1 cellular context compared by ENCODE assay signal in genomic region chr14:24299255-24300191, GRCh38.
TF ChIP-seq lines count a peak whose summit lies in the region.

TSS of gene DHRS1 (minus strand) at chr14:24299780. CDS start at chr14:24299106, 674 bp downstream.
A gene with protein sequence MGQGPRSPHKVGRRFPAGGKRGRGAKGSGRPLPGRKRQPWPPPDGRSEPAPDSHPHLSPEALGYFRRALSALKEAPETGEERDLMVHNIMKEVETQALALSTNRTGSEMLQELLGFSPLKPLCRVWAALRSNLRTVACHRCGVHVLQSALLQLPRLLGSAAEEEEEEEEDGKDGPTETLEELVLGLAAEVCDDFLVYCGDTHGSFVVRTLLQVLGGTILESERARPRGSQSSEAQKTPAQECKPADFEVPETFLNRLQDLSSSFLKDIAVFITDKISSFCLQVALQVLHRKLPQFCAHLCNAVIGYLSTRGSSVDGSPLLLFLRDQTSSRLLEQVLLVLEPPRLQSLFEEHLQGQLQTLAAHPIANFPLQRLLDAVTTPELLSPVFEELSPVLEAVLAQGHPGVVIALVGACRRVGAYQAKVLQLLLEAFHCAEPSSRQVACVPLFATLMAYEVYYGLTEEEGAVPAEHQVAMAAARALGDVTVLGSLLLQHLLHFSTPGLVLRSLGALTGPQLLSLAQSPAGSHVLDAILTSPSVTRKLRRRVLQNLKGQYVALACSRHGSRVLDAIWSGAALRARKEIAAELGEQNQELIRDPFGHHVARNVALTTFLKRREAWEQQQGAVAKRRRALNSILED (plus strand): TSS chr14:24299850. CDS start chr14:24299955, 105 bp downstream.

TF ChIP-seq in GM12878, 131 proteins besides CTCF, POLR2A, EP300 and RAD21 (continued from another document):
- TF ChIP-seq, protein P1, sequence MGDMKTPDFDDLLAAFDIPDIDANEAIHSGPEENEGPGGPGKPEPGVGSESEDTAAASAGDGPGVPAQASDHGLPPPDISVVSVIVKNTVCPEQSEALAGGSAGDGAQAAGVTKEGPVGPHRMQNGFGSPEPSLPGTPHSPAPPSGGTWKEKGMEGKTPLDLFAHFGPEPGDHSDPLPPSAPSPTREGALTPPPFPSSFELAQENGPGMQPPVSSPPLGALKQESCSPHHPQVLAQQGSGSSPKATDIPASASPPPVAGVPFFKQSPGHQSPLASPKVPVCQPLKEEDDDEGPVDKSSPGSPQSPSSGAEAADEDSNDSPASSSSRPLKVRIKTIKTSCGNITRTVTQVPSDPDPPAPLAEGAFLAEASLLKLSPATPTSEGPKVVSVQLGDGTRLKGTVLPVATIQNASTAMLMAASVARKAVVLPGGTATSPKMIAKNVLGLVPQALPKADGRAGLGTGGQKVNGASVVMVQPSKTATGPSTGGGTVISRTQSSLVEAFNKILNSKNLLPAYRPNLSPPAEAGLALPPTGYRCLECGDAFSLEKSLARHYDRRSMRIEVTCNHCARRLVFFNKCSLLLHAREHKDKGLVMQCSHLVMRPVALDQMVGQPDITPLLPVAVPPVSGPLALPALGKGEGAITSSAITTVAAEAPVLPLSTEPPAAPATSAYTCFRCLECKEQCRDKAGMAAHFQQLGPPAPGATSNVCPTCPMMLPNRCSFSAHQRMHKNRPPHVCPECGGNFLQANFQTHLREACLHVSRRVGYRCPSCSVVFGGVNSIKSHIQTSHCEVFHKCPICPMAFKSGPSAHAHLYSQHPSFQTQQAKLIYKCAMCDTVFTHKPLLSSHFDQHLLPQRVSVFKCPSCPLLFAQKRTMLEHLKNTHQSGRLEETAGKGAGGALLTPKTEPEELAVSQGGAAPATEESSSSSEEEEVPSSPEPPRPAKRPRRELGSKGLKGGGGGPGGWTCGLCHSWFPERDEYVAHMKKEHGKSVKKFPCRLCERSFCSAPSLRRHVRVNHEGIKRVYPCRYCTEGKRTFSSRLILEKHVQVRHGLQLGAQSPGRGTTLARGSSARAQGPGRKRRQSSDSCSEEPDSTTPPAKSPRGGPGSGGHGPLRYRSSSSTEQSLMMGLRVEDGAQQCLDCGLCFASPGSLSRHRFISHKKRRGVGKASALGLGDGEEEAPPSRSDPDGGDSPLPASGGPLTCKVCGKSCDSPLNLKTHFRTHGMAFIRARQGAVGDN (IDR thresholded peaks at IDR 0.05): peak; percentile 67; the same call in 1 of the 2 replicates
- TF ChIP-seq SRF (IDR thresholded peaks at IDR 0.05; ENCODE audit: low read depth in 2 of 2, low read length in 2 of 2) (peak; percentile 25 to 90; a peak in 3 of 4 replicates), CBX5 (IDR thresholded peaks at IDR 0.05; ENCODE audit: low read depth) (no peak), SREBF1 (IDR thresholded peaks at IDR 0.05; ENCODE audit: low read length) (no peak), NBN (IDR thresholded peaks at IDR 0.05) (peak; percentile 97), RUNX3 (IDR thresholded peaks at IDR 0.05; ENCODE audit: low read length) (no peak), YY1 (IDR thresholded peaks at IDR 0.05; ENCODE audit: low read depth, low read length) (peak; percentile 74; the same call in 1 of the 2 replicates)
- TF ChIP-seq, protein P2, sequence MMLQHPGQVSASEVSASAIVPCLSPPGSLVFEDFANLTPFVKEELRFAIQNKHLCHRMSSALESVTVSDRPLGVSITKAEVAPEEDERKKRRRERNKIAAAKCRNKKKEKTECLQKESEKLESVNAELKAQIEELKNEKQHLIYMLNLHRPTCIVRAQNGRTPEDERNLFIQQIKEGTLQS (IDR thresholded peaks at IDR 0.05; ENCODE audit: borderline replicate concordance, extremely low read depth, low read depth, low read length): peak; percentile 93
